ENCODE assay signal across 1 cellular context in genomic region chr3:160187288-160187687, GRCh38.
TF ChIP-seq lines count a peak whose summit lies in the region.

No MANE protein-coding gene starts in this region.

TF ChIP-seq in GM12878, 131 proteins besides CTCF, POLR2A, EP300 and RAD21 (continued from another document):
- no peak for TF ChIP-seq HSF1 (IDR thresholded peaks at IDR 0.05; ENCODE audit: low read depth, low read length)
- no peak for TF ChIP-seq SMC3 (IDR thresholded peaks at IDR 0.05; ENCODE audit: borderline replicate concordance, low read length)
- 0 out of 2 replicates have a peak, but pooled peaks have one; percentile 34 for TF ChIP-seq YY1 (IDR thresholded peaks at IDR 0.05; ENCODE audit: low read depth, low read length)
